ENCODE assay signal across 21 cellular contexts in the genomic region with DNA sequence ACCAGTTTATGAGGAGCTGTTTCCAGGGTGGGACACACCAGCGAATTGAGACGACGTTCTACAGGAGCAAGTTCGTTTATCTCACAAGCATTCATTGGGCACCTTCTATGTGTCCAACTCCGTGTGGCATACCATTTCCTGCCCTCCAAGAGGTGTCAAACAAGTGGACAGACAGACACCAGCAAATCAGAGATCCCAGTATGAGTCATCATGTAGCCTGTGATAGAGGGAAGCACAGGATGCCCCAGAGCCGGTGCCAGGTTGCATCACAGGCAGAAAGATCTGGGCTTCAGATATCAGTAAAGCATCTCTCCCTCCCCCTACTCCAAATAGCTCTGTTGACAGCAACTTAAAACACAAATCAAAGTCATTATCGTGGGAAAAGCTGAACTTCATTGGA. TPM values are rescaled to one million over a fixed set of nuclear protein-coding genes. Genes with fewer than 3 reads are reported as not detected.
DNase-seq lines count a peak whose midpoint lies in the region; ATAC-seq and TF ChIP-seq lines count a peak whose summit lies in the region.
"Had no signal": no experiment of that assay in that cellular context is flagged by ENCODE, and none has a peak within 500 bp of the region (broad histone marks: within the 10 kb centered on the region; RNA-seq: fewer than 3 reads in every experiment).

No MANE protein-coding gene starts in this region.

- CTCF ChIA-PET in activated CD4-positive, alpha-beta T cell treated with anti-CD3 and anti-CD28 coated beads for 36 hours (lab: Charles Lee), result interaction anchor here (0.7 to 0.8 kb wide), 2 partner anchors 30 kb away, joined by 3 read pairs; no protein-coding TSS in a partner anchor
- CTCF ChIA-PET in activated CD4-positive, alpha-beta memory T cell treated with anti-CD3 and anti-CD28 coated beads for 36 hours (lab: Charles Lee), result interaction anchor here (1.3 kb wide), 1 partner anchor 927 kb away, joined by 3 read pairs; no protein-coding TSS in a partner anchor

- H3K36me3 ChIP-seq in vagina, result no peaks in the 10 kb centered on the region
- H3K36me3 ChIP-seq: esophagus muscularis mucosa, heart right ventricle had no signal

- peaks cover 8% of the 10 kb centered on the region for H3K27me3 Mint-ChIP-seq in activated CD4-positive, alpha-beta T cell treated with anti-CD3 and anti-CD28 coated beads for 36 hours
- peaks cover 9% of the 10 kb centered on the region for H3K27me3 Mint-ChIP-seq in activated CD4-positive, alpha-beta memory T cell treated with anti-CD3 and anti-CD28 coated beads for 36 hours

- peak; percentile 32 for ATAC-seq in activated CD4-positive, alpha-beta T cell treated with anti-CD3 and anti-CD28 coated beads for 36 hours
- ATAC-seq in GM18867 (IDR thresholded peaks at IDR 0.05; ENCODE audit: unreplicated experiment) (peak; percentile 28), GM19467 (IDR thresholded peaks at IDR 0.05; ENCODE audit: unreplicated experiment) (no peak)
- ATAC-seq: heart right ventricle, WTC11 had no signal

- H3K9me3 Mint-ChIP-seq in activated CD4-positive, alpha-beta T cell treated with anti-CD3 and anti-CD28 coated beads for 36 hours (ENCODE audit: low read depth), result no peaks in the 10 kb centered on the region
- no peaks in the 10 kb centered on the region for H3K9me3 Mint-ChIP-seq in activated CD4-positive, alpha-beta memory T cell treated with anti-CD3 and anti-CD28 coated beads for 36 hours

- peak; percentile 40 for DNase-seq in activated CD4-positive, alpha-beta T cell treated with anti-CD3 and anti-CD28 coated beads for 36 hours
- DNase-seq in activated CD4-positive, alpha-beta T cell treated with anti-CD3 and anti-CD28 coated beads for 4 hours, result no peak
- DNase-seq in activated CD4-positive, alpha-beta memory T cell treated with anti-CD3 and anti-CD28 coated beads for 36 hours, result peak; percentile 67
- DNase-seq in kidney tubule cell (ENCODE audit: low spot score), result peak; percentile 68
- no peak for DNase-seq in DMS79 (lab: John Stamatoyannopoulos, UW)
- DNase-seq in vagina (ENCODE audit: extremely low spot score in 2 of 2), result no peak
- DNase-seq: activated naive CD8-positive, alpha-beta T cell treated with anti-CD3 and anti-CD28 coated beads, Interleukin-2, amount 10 ng/mL, durations not matched to agents 7 days and 5 days; DMS79 treated with DMSO at 0.1 percent for 48 hours; HCEC 1CT; heart right ventricle; Karpas-422; kidney; NCI-H1694; SHP77; stimulated activated CD4-positive, alpha-beta T cell treated with anti-CD3 and anti-CD28 coated beads, Interleukin-1b, Interleukin-23, amount 100 ng/mL, for 48 hours had no signal

- POLR2A ChIA-PET in activated CD4-positive, alpha-beta T cell treated with anti-CD3 and anti-CD28 coated beads for 36 hours (lab: Charles Lee), result no interaction called here
- POLR2A ChIA-PET in activated CD4-positive, alpha-beta memory T cell treated with anti-CD3 and anti-CD28 coated beads for 36 hours (lab: Charles Lee), result no interaction called here

- no peaks in the 10 kb centered on the region for H3K27me3 ChIP-seq in vagina
- H3K27me3 ChIP-seq: esophagus muscularis mucosa had no signal

- intact Hi-C loops in activated CD4-positive, alpha-beta T cell treated with anti-CD3 and anti-CD28 coated beads for 36 hours (cut with DNase I, micrococcal nuclease), result no loop called here
- intact Hi-C loops in activated CD4-positive, alpha-beta memory T cell treated with anti-CD3 and anti-CD28 coated beads for 36 hours (cut with micrococcal nuclease), result no loop called here
- intact Hi-C loops in vagina (cut with DNase I), result no loop called here

- no peak overlapping the region for H3K4me3 Mint-ChIP-seq in activated CD4-positive, alpha-beta T cell treated with anti-CD3 and anti-CD28 coated beads for 36 hours
- H3K4me3 Mint-ChIP-seq in activated CD4-positive, alpha-beta memory T cell treated with anti-CD3 and anti-CD28 coated beads for 36 hours, result no peak overlapping the region
- H3K4me3 Mint-ChIP-seq: activated naive CD8-positive, alpha-beta T cell treated with anti-CD3 and anti-CD28 coated beads, Interleukin-2, amount 10 ng/mL, durations not matched to agents 7 days and 5 days; CD14-positive monocyte; T-helper 1 cell treated with Interleukin-12 subunit alpha and Interleukin-12 subunit beta and Interleukin-4 antibody, amounts not matched to agents 30 μg/mL and 1 μg/mL, for 36 hours; WTC11 had no signal

- no peak overlapping the region for H3K27ac Mint-ChIP-seq in activated CD4-positive, alpha-beta T cell treated with anti-CD3 and anti-CD28 coated beads for 36 hours
- H3K27ac Mint-ChIP-seq in activated CD4-positive, alpha-beta memory T cell treated with anti-CD3 and anti-CD28 coated beads for 36 hours, result no peak overlapping the region
- H3K27ac Mint-ChIP-seq: activated naive CD8-positive, alpha-beta T cell treated with anti-CD3 and anti-CD28 coated beads, Interleukin-2, amount 10 ng/mL, durations not matched to agents 7 days and 5 days; CD14-positive monocyte; T-helper 1 cell treated with Interleukin-12 subunit alpha and Interleukin-12 subunit beta and Interleukin-4 antibody, amounts not matched to agents 30 μg/mL and 1 μg/mL, for 36 hours; WTC11 had no signal

- no peak for TF ChIP-seq CTCF in vagina (IDR thresholded peaks at IDR 0.05)

- H3K4me3 ChIP-seq in vagina, result no peak overlapping the region
- H3K4me3 ChIP-seq: esophagus muscularis mucosa, heart right ventricle had no signal

- no peak for TF ChIP-seq POLR2A in vagina (IDR thresholded peaks at IDR 0.05)

- H3K36me3 Mint-ChIP-seq in activated CD4-positive, alpha-beta T cell treated with anti-CD3 and anti-CD28 coated beads for 36 hours (ENCODE audit: low read depth), result no peaks in the 10 kb centered on the region
- peaks cover 2% of the 10 kb centered on the region for H3K36me3 Mint-ChIP-seq in activated CD4-positive, alpha-beta memory T cell treated with anti-CD3 and anti-CD28 coated beads for 36 hours
- H3K36me3 Mint-ChIP-seq: activated naive CD8-positive, alpha-beta T cell treated with anti-CD3 and anti-CD28 coated beads, Interleukin-2, amount 10 ng/mL, durations not matched to agents 7 days and 5 days; CD14-positive monocyte; WTC11 had no signal

- peaks cover 14% of the 10 kb centered on the region for H3K4me1 Mint-ChIP-seq in activated CD4-positive, alpha-beta T cell treated with anti-CD3 and anti-CD28 coated beads for 36 hours
- peaks cover 32% of the 10 kb centered on the region for H3K4me1 Mint-ChIP-seq in activated CD4-positive, alpha-beta memory T cell treated with anti-CD3 and anti-CD28 coated beads for 36 hours (ENCODE audit: low read depth)

- H3K9me3 ChIP-seq in vagina, result no peaks in the 10 kb centered on the region
- H3K9me3 ChIP-seq: esophagus muscularis mucosa had no signal

- no peak overlapping the region for H3K27ac ChIP-seq in vagina
- H3K27ac ChIP-seq: esophagus muscularis mucosa, heart right ventricle had no signal

- peaks cover 11% of the 10 kb centered on the region for H3K4me1 ChIP-seq in vagina
- H3K4me1 ChIP-seq: esophagus muscularis mucosa, heart right ventricle had no signal

RNA-seq across cellular contexts. Expression of gene MAF, which starts 31.8 kb away (rescaled TPM):
- total RNA-seq in activated CD4-positive, alpha-beta T cell treated with anti-CD3 and anti-CD28 coated beads for 36 hours, result 10 to 100 TPM; 66.9 to 71.4 TPM
- 100 to 1,000 TPM; 345 to 360 TPM for total RNA-seq in activated CD4-positive, alpha-beta memory T cell treated with anti-CD3 and anti-CD28 coated beads for 36 hours
- 52.5 TPM for total RNA-seq in vagina

Comparison
In these comparisons a context has a peak if more than half of its experiments do, and no peak if none do; other contexts are left out.
1. DNase-seq: peak in activated CD4-positive, alpha-beta T cell treated with anti-CD3 and anti-CD28 coated beads for 36 hours (single experiment), activated CD4-positive, alpha-beta memory T cell treated with anti-CD3 and anti-CD28 coated beads for 36 hours (single experiment) and kidney tubule cell (single experiment); none in activated CD4-positive, alpha-beta T cell treated with anti-CD3 and anti-CD28 coated beads for 4 hours (0 of 2), DMS79 (single experiment) and vagina (0 of 2).